16 cellular contexts compared by ENCODE assay signal in genomic region chr2:97656129-97656755, GRCh38. TPM values are rescaled to one million over a fixed set of nuclear protein-coding genes. Genes with fewer than 3 reads are reported as not detected.
DNase-seq lines count a peak whose midpoint lies in the region; ATAC-seq and TF ChIP-seq lines count a peak whose summit lies in the region.
"Had no signal": no experiment of that assay in that cellular context is flagged by ENCODE, and none has a peak within 500 bp of the region (broad histone marks: within the 10 kb centered on the region; RNA-seq: fewer than 3 reads in every experiment).

No MANE protein-coding gene starts in this region.

- H3K4me3 Mint-ChIP-seq in activated CD8-positive, alpha-beta T cell treated with anti-CD3 and anti-CD28 coated beads for 36 hours: no peak overlapping the region
- no peak overlapping the region for H3K4me3 Mint-ChIP-seq in activated CD8-positive, alpha-beta T cell treated with anti-CD3 and anti-CD28 coated beads, Interleukin-2, amount 10 ng/mL, durations not matched to agents 7 days and 5 days
- no peak overlapping the region for H3K4me3 Mint-ChIP-seq in osteocyte (ENCODE audit: unreplicated experiment)
- H3K4me3 Mint-ChIP-seq: B cell, H9 had no signal

- peaks cover 10% of the 10 kb centered on the region for H3K36me3 ChIP-seq in mammary epithelial cell (ENCODE audit: insufficient read depth, low read length)

- H3K4me3 ChIP-seq in mammary epithelial cell (replicated peaks in 1 of 3; ENCODE audit: insufficient read depth in 1 of 3, low read depth in 2 of 3, low read length in 3 of 3) (no peak overlapping the region), foreskin fibroblast (ENCODE audit: low read depth in 1 of 2, low read length in 2 of 2) (no peak overlapping the region)

- dilution Hi-C loops in mammary epithelial cell (cut with HindIII; ENCODE audit: low sequenced_read_pairs): no loop called here

- no peaks in the 10 kb centered on the region for H4K20me1 ChIP-seq in mammary epithelial cell (ENCODE audit: insufficient read depth, low read length)

- no peaks in the 10 kb centered on the region for H3K9me3 ChIP-seq in mammary epithelial cell (replicated peaks; ENCODE audit: insufficient read depth, low read length)
- H3K9me3 ChIP-seq: Caco-2 had no signal

- H3K36me3 Mint-ChIP-seq in activated CD8-positive, alpha-beta T cell treated with anti-CD3 and anti-CD28 coated beads for 36 hours (ENCODE audit: low read depth): peaks cover 53% of the 10 kb centered on the region
- H3K36me3 Mint-ChIP-seq in activated CD8-positive, alpha-beta T cell treated with anti-CD3 and anti-CD28 coated beads, Interleukin-2, amount 10 ng/mL, durations not matched to agents 7 days and 5 days (ENCODE audit: low read depth): peaks cover 56% of the 10 kb centered on the region
- H3K36me3 Mint-ChIP-seq in osteocyte (ENCODE audit: unreplicated experiment): peaks cover 35% of the 10 kb centered on the region

- DNase-seq in activated CD8-positive, alpha-beta T cell treated with anti-CD3 and anti-CD28 coated beads for 36 hours: no peak
- no peak for DNase-seq in activated CD8-positive, alpha-beta T cell treated with anti-CD3 and anti-CD28 coated beads, Interleukin-2, amount 10 ng/mL, durations not matched to agents 7 days and 5 days
- DNase-seq in mammary epithelial cell (no peak), osteocyte (ENCODE audit: extremely low spot score, unreplicated experiment) (peak; percentile 73), T-helper 1 cell (no peak), foreskin fibroblast (no peak)
- DNase-seq: Caco-2; CD4-positive, CD25-positive, alpha-beta regulatory T cell; EL; H9; NCI-H1417 treated with DMSO at 0.1 percent for 48 hours; NCI-H1930; NCI-H69; NK-92 treated with Interleukin-12 subunit alpha and Interleukin-12 subunit beta, amount 100 ng/mL, for 24 hours had no signal

- H3K79me2 ChIP-seq in mammary epithelial cell (ENCODE audit: insufficient read depth, low read length): peaks cover 20% of the 10 kb centered on the region

- no peaks in the 10 kb centered on the region for H3K4me1 ChIP-seq in mammary epithelial cell (ENCODE audit: insufficient read depth, low read length)
- H3K4me1 ChIP-seq: Caco-2 had no signal

- CTCF ChIA-PET in activated CD8-positive, alpha-beta T cell treated with anti-CD3 and anti-CD28 coated beads for 36 hours (lab: Charles Lee): no interaction called here
- CTCF ChIA-PET in activated CD8-positive, alpha-beta T cell treated with anti-CD3 and anti-CD28 coated beads, Interleukin-2, amount 10 ng/mL, durations not matched to agents 7 days and 5 days (lab: Charles Lee): interaction anchor here (1.6 kb wide), 1 partner anchor 10 kb away, joined by 5 read pairs; the partner anchor contains the start of gene COX5B
- CTCF ChIA-PET in mammary epithelial cell (lab: Charles Lee; ENCODE audit: low non-redundant PET): no interaction called here

- no peaks in the 10 kb centered on the region for H3K9me3 Mint-ChIP-seq in activated CD8-positive, alpha-beta T cell treated with anti-CD3 and anti-CD28 coated beads for 36 hours
- no peaks in the 10 kb centered on the region for H3K9me3 Mint-ChIP-seq in activated CD8-positive, alpha-beta T cell treated with anti-CD3 and anti-CD28 coated beads, Interleukin-2, amount 10 ng/mL, durations not matched to agents 7 days and 5 days (ENCODE audit: insufficient read depth)
- H3K9me3 Mint-ChIP-seq in osteocyte (ENCODE audit: unreplicated experiment): peaks cover 12% of the 10 kb centered on the region

- no peak overlapping the region for H3K4me2 ChIP-seq in mammary epithelial cell (ENCODE audit: insufficient read depth, low read depth, low read length)

- H3K27me3 Mint-ChIP-seq in activated CD8-positive, alpha-beta T cell treated with anti-CD3 and anti-CD28 coated beads for 36 hours: no peaks in the 10 kb centered on the region
- no peaks in the 10 kb centered on the region for H3K27me3 Mint-ChIP-seq in activated CD8-positive, alpha-beta T cell treated with anti-CD3 and anti-CD28 coated beads, Interleukin-2, amount 10 ng/mL, durations not matched to agents 7 days and 5 days (ENCODE audit: low read depth)
- no peaks in the 10 kb centered on the region for H3K27me3 Mint-ChIP-seq in osteocyte (ENCODE audit: unreplicated experiment)
- H3K27me3 Mint-ChIP-seq: B cell had no signal

- in situ Hi-C loops in mammary epithelial cell (cut with MboI; ENCODE audit: low sequenced_read_pairs in 2 of 2): loop anchor here (25.0 kb wide), 1 partner anchor 1594 kb away; no protein-coding TSS in a partner anchor

- no peak overlapping the region for H3K27ac ChIP-seq in mammary epithelial cell (ENCODE audit: insufficient read depth, low read depth, low read length)
- H3K27ac ChIP-seq: 22Rv1 had no signal

- BruUV-seq in mammary epithelial cell (replicated peaks; lab: Mats Ljungman, UMichigan): TSS peak; percentile 15

- no peak overlapping the region for H2AFZ ChIP-seq in mammary epithelial cell (ENCODE audit: low read depth, low read length)

- no peak for TF ChIP-seq CTCF in activated CD8-positive, alpha-beta T cell treated with anti-CD3 and anti-CD28 coated beads for 36 hours (IDR thresholded peaks at IDR 0.05)
- no peak for TF ChIP-seq CTCF in mammary epithelial cell (conservative IDR thresholded peaks at IDR 0.05 in 1 of 2, IDR thresholded peaks at IDR 0.05 in 1 of 2; ENCODE audit: extremely low read depth in 1 of 2, insufficient read depth in 1 of 2, low read depth in 1 of 2, low read length in 2 of 2)
- TF ChIP-seq CTCF in osteocyte (IDR thresholded peaks at IDR 0.05): no peak
- no peak for TF ChIP-seq CTCF in foreskin fibroblast (IDR thresholded peaks at IDR 0.05; ENCODE audit: low read depth, low read length)

- POLR2A ChIA-PET in activated CD8-positive, alpha-beta T cell treated with anti-CD3 and anti-CD28 coated beads for 36 hours (lab: Charles Lee): interaction anchor here (1.6 to 4.9 kb wide), 2 partner anchors 10 to 21 kb away, joined by 3 to 36 read pairs; partner anchors contain the start of gene COX5B
- POLR2A ChIA-PET in activated CD8-positive, alpha-beta T cell treated with anti-CD3 and anti-CD28 coated beads, Interleukin-2, amount 10 ng/mL, durations not matched to agents 7 days and 5 days (lab: Charles Lee): interaction anchor here (2.4 kb wide), 1 partner anchor 10 kb away, joined by 13 read pairs; the partner anchor contains the start of gene COX5B

- ATAC-seq in activated CD8-positive, alpha-beta T cell treated with anti-CD3 and anti-CD28 coated beads for 36 hours: no peak
- no peak for ATAC-seq in activated CD8-positive, alpha-beta T cell treated with anti-CD3 and anti-CD28 coated beads, Interleukin-2, amount 10 ng/mL, durations not matched to agents 7 days and 5 days

- intact Hi-C loops in activated CD8-positive, alpha-beta T cell treated with anti-CD3 and anti-CD28 coated beads for 36 hours (cut with micrococcal nuclease): no loop called here
- intact Hi-C loops in mammary epithelial cell (cut with micrococcal nuclease): no loop called here

- peaks cover 24% of the 10 kb centered on the region for H3K4me1 Mint-ChIP-seq in activated CD8-positive, alpha-beta T cell treated with anti-CD3 and anti-CD28 coated beads for 36 hours (ENCODE audit: low read depth)
- H3K4me1 Mint-ChIP-seq in activated CD8-positive, alpha-beta T cell treated with anti-CD3 and anti-CD28 coated beads, Interleukin-2, amount 10 ng/mL, durations not matched to agents 7 days and 5 days (ENCODE audit: low read depth): peaks cover 5% of the 10 kb centered on the region
- peaks cover 8% of the 10 kb centered on the region for H3K4me1 Mint-ChIP-seq in osteocyte (ENCODE audit: unreplicated experiment)
- H3K4me1 Mint-ChIP-seq: H9 had no signal

- no peak overlapping the region for H3K9ac ChIP-seq in mammary epithelial cell (ENCODE audit: insufficient read depth, low read length)

- H3K27me3 ChIP-seq in mammary epithelial cell (ENCODE audit: insufficient read depth, low read length): no peaks in the 10 kb centered on the region

- H3K27ac Mint-ChIP-seq in activated CD8-positive, alpha-beta T cell treated with anti-CD3 and anti-CD28 coated beads for 36 hours: peak overlapping the region; percentile 25
- no peak overlapping the region for H3K27ac Mint-ChIP-seq in activated CD8-positive, alpha-beta T cell treated with anti-CD3 and anti-CD28 coated beads, Interleukin-2, amount 10 ng/mL, durations not matched to agents 7 days and 5 days
- H3K27ac Mint-ChIP-seq in osteocyte (ENCODE audit: unreplicated experiment): no peak overlapping the region
- H3K27ac Mint-ChIP-seq: B cell had no signal

- 100% methylated on average over 5 of the region's 7 CpGs for WGBS in mammary epithelial cell (ENCODE audit: low coverage, missing lambda C conversion rate)

RNA-seq across cellular contexts. Expression of gene ACTR1B, which starts 7.6 kb away (rescaled TPM):
- total RNA-seq in activated CD8-positive, alpha-beta T cell treated with anti-CD3 and anti-CD28 coated beads for 36 hours: 100 to 1,000 TPM; 143 to 150 TPM
- total RNA-seq in activated CD8-positive, alpha-beta T cell treated with anti-CD3 and anti-CD28 coated beads, Interleukin-2, amount 10 ng/mL, durations not matched to agents 7 days and 5 days: 10 to 100 TPM; 73.2 to 74.3 TPM
- total RNA-seq in mammary epithelial cell: 10 to 100 TPM; 51.8 to 56.4 TPM
- polyA plus RNA-seq in mammary epithelial cell: 48.5 TPM
- polyA minus RNA-seq in mammary epithelial cell: 35.4 TPM
- total RNA-seq in osteocyte: 54.4 and 56.6 TPM in 2 replicates

RNA-seq across cellular contexts. Expression of gene COX5B, which starts 10.4 kb away (rescaled TPM):
- 100 to 1,000 TPM; 233 to 238 TPM for total RNA-seq in activated CD8-positive, alpha-beta T cell treated with anti-CD3 and anti-CD28 coated beads for 36 hours
- total RNA-seq in activated CD8-positive, alpha-beta T cell treated with anti-CD3 and anti-CD28 coated beads, Interleukin-2, amount 10 ng/mL, durations not matched to agents 7 days and 5 days: 100 to 1,000 TPM; 215 to 216 TPM
- total RNA-seq in mammary epithelial cell: 100 to 1,000 TPM; 120 to 181 TPM
- 319 TPM for polyA plus RNA-seq in mammary epithelial cell
- 13.2 TPM for polyA minus RNA-seq in mammary epithelial cell
- total RNA-seq in osteocyte: 185 and 191 TPM in 2 replicates

RNA-seq across cellular contexts. Expression of gene C2orf92, which starts 13.3 kb away (rescaled TPM):
- 10 to 100 TPM in 1 of 2 experiments, 1 to 10 TPM in 1; 6.8 to 11.7 TPM for total RNA-seq in activated CD8-positive, alpha-beta T cell treated with anti-CD3 and anti-CD28 coated beads for 36 hours
- total RNA-seq in activated CD8-positive, alpha-beta T cell treated with anti-CD3 and anti-CD28 coated beads, Interleukin-2, amount 10 ng/mL, durations not matched to agents 7 days and 5 days: 1 to 10 TPM; 4.0 to 5.5 TPM
- total RNA-seq in mammary epithelial cell (1 to 10 TPM; 1.5 to 2.8 TPM), osteocyte (13.7 and 15.0 TPM in 2 replicates)
- 0.84 TPM for polyA plus RNA-seq in mammary epithelial cell
- not detected for polyA minus RNA-seq in mammary epithelial cell

RNA-seq across cellular contexts. Expression of gene ZAP70, which starts 57.1 kb away (rescaled TPM):
- 100 to 1,000 TPM; 218 TPM for total RNA-seq in activated CD8-positive, alpha-beta T cell treated with anti-CD3 and anti-CD28 coated beads for 36 hours
- total RNA-seq in activated CD8-positive, alpha-beta T cell treated with anti-CD3 and anti-CD28 coated beads, Interleukin-2, amount 10 ng/mL, durations not matched to agents 7 days and 5 days: 100 to 1,000 TPM; 268 to 297 TPM
- under 1 TPM in 1 of 2 donors, not detected in 1; 0.17 TPM for total RNA-seq in mammary epithelial cell
- 0.06 TPM for polyA plus RNA-seq in mammary epithelial cell
- polyA minus RNA-seq in mammary epithelial cell: not detected
- 0.44 and 1.1 TPM in 2 replicates for total RNA-seq in osteocyte
